8 cellular contexts compared by ENCODE assay signal in genomic region chr16:28277537-28278388, GRCh38. TPM values are rescaled to one million over a fixed set of nuclear protein-coding genes. Genes with fewer than 3 reads are reported as not detected.
DNase-seq lines count a peak whose midpoint lies in the region; ATAC-seq and TF ChIP-seq lines count a peak whose summit lies in the region.

No MANE protein-coding gene starts in this region.

- H3K27ac Mint-ChIP-seq in HFFc6, result no peak overlapping the region
- peak overlapping the region; percentile 60 for H3K27ac Mint-ChIP-seq in activated CD4-positive, alpha-beta T cell treated with anti-CD3 and anti-CD28 coated beads, Interleukin-2, amount 10 ng/mL, durations not matched to agents 24 days and 14 days

- peaks cover 0 to 6% of the 10 kb centered on the region in 2 donors for H3K4me1 ChIP-seq in left lung

- H3K4me1 Mint-ChIP-seq in HFFc6 (ENCODE audit: low read depth), result peaks cover 8% of the 10 kb centered on the region
- H3K4me1 Mint-ChIP-seq in activated CD4-positive, alpha-beta T cell treated with anti-CD3 and anti-CD28 coated beads, Interleukin-2, amount 10 ng/mL, durations not matched to agents 24 days and 14 days, result peaks cover 28% of the 10 kb centered on the region

- no peaks in the 10 kb centered on the region for H3K36me3 Mint-ChIP-seq in HFFc6 (ENCODE audit: low read depth)
- no peaks in the 10 kb centered on the region for H3K36me3 Mint-ChIP-seq in activated CD4-positive, alpha-beta T cell treated with anti-CD3 and anti-CD28 coated beads, Interleukin-2, amount 10 ng/mL, durations not matched to agents 24 days and 14 days (ENCODE audit: low read depth)

- peaks cover 0 to 68% of the 10 kb centered on the region in 2 donors for H3K27me3 ChIP-seq in left lung

- H3K4me3 Mint-ChIP-seq in HFFc6, result peak overlapping the region; percentile 82
- peak overlapping the region; percentile 77 for H3K4me3 Mint-ChIP-seq in activated CD4-positive, alpha-beta T cell treated with anti-CD3 and anti-CD28 coated beads, Interleukin-2, amount 10 ng/mL, durations not matched to agents 24 days and 14 days

- H3K4me3 ChIP-seq in coronary artery, result peak overlapping the region; percentile 62
- peak overlapping the region in 1 of 2 donors; percentile 21 for H3K4me3 ChIP-seq in left lung

- peak; percentile 99 for ATAC-seq in left lung
- no peak for ATAC-seq in GM21786 (IDR thresholded peaks at IDR 0.05; ENCODE audit: unreplicated experiment)

- H3K9me3 ChIP-seq in left lung, result no peaks in the 10 kb centered on the region

- peaks cover 45% of the 10 kb centered on the region for H3K27me3 Mint-ChIP-seq in HFFc6 (ENCODE audit: insufficient read depth)
- H3K27me3 Mint-ChIP-seq in activated CD4-positive, alpha-beta T cell treated with anti-CD3 and anti-CD28 coated beads, Interleukin-2, amount 10 ng/mL, durations not matched to agents 24 days and 14 days, result peaks cover 23% of the 10 kb centered on the region

- DNase-seq in HFFc6 (peak; percentile 54), NCI-H460 (ENCODE audit: extremely low read depth, low read depth) (peak; percentile 79), coronary artery (ENCODE audit: low spot score) (peak; percentile 87), left lung (peak; percentile 87 to 97)
- peak; percentile 95 for DNase-seq in activated CD4-positive, alpha-beta T cell treated with anti-CD3 and anti-CD28 coated beads, Interleukin-2, amount 10 ng/mL, durations not matched to agents 24 days and 14 days
- peak; percentile 82 for DNase-seq in stimulated activated CD4-positive, alpha-beta T cell treated with anti-CD3 and anti-CD28 coated beads, Interleukin-1b, Interleukin-23, amount 100 ng/mL, for 48 hours

- H3K36me3 ChIP-seq in left lung, result no peaks in the 10 kb centered on the region

- TF ChIP-seq CTCF in C4-2B (conservative IDR thresholded peaks at IDR 0.05) (peak; percentile 94), HFFc6 (IDR thresholded peaks at IDR 0.05) (peak; percentile 99), coronary artery (IDR thresholded peaks at IDR 0.05) (peak; percentile 79), left lung (IDR thresholded peaks at IDR 0.05) (peak; percentile 98)

- intact Hi-C loops in activated CD4-positive, alpha-beta T cell treated with anti-CD3 and anti-CD28 coated beads, Interleukin-2, amount 10 ng/mL, durations not matched to agents 24 days and 14 days (cut with micrococcal nuclease), result loop anchor here (1.0 to 5.0 kb wide), 3 partner anchors 15 to 140 kb away; partner anchors contain the start of gene SBK1
- intact Hi-C loops in left lung (cut with DNase I), result no loop called here

- H3K27ac ChIP-seq in C4-2B (no peak overlapping the region), coronary artery (no peak overlapping the region), left lung (no peak overlapping the region)

- H3K9me3 Mint-ChIP-seq in HFFc6, result no peaks in the 10 kb centered on the region
- H3K9me3 Mint-ChIP-seq in activated CD4-positive, alpha-beta T cell treated with anti-CD3 and anti-CD28 coated beads, Interleukin-2, amount 10 ng/mL, durations not matched to agents 24 days and 14 days, result no peaks in the 10 kb centered on the region

RNA-seq across cellular contexts. Expression of gene SBK1, which starts 14.6 kb away (rescaled TPM):
- total RNA-seq in HFFc6 (2021; fragmentation: NEBNext Ultra II Directional; extraction: Animal tissue kit (Norgen Biotek cat#: 25700)), result not detected
- total RNA-seq in NCI-H460 (2014; rRNA removed; shearing (Covaris generic)), result 0.05 and 0.09 TPM in 2 replicates
- 0.11 TPM in 1 of 2 replicates, not detected in the other for polyA plus RNA-seq in NCI-H460 (2014; cell fraction: nucleus; rRNA removed)
- total RNA-seq in activated CD4-positive, alpha-beta T cell treated with anti-CD3 and anti-CD28 coated beads, Interleukin-2, amount 10 ng/mL, durations not matched to agents 24 days and 14 days, result 0.85 and 1.5 TPM in 2 replicates
- 1 to 10 TPM; 1.7 to 2.8 TPM for total RNA-seq in left lung
